ENCODE assay signal across 18 cellular contexts in the genomic region with DNA sequence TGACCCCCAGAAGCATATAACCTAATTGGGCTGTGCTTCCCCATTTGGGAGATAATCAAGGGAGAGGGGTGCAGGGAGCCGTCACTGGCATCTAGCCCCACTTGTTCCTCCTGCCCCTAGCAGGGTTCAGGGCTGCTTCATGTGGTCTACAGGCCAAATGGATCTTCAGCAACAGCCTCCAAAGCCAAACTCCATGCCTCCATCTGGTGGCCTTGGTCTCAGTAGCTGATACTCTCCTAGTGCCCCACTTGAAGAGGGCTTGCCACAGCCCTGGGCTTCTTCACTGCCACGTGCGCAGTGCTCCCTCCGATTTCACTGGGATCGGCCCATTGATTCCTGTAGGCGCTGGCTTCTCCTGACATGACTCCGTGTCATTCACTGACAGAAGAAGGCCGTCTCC.
"Had no signal": no experiment of that assay in that cellular context is flagged by ENCODE, and none has a peak within 500 bp of the region (broad histone marks: within the 10 kb centered on the region; RNA-seq: fewer than 3 reads in every experiment).

No MANE protein-coding gene starts in this region.

- H3K27me3 Mint-ChIP-seq: activated B cell treated with CpG ODN at 0.5 μM for 24 hours; activated naive CD8-positive, alpha-beta T cell treated with anti-CD3 and anti-CD28 coated beads for 36 hours had no signal

- ATAC-seq: activated CD8-positive, alpha-beta T cell treated with anti-CD3 and anti-CD28 coated beads, Interleukin-2, amount 10 ng/mL, durations not matched to agents 7 days and 5 days; activated T-cell treated with anti-CD3 and anti-CD28 coated beads, Interleukin-2, amount 50 U/mL, for 72 hours; natural killer cell had no signal

- H3K4me1 Mint-ChIP-seq: activated B cell treated with CpG ODN at 0.5 μM for 24 hours; activated naive CD8-positive, alpha-beta T cell treated with anti-CD3 and anti-CD28 coated beads for 36 hours; natural killer cell had no signal

- DNase-seq: activated B cell treated with CpG ODN at 0.5 μM for 24 hours; activated CD4-positive, alpha-beta T cell treated with anti-CD3 and anti-CD28 coated beads for 48 hours; activated CD8-positive, alpha-beta memory T cell treated with anti-CD3 and anti-CD28 coated beads, Interleukin-2, amount 50 U/mL, for 4 hours; activated CD8-positive, alpha-beta T cell treated with anti-CD3 and anti-CD28 coated beads, Interleukin-2, amount 10 ng/mL, durations not matched to agents 7 days and 5 days; activated gamma-delta T cell treated with Interleukin-2 at 50 U/mL for 16 hours; activated naive CD8-positive, alpha-beta T cell treated with anti-CD3 and anti-CD28 coated beads for 36 hours; activated T-cell treated with anti-CD3 and anti-CD28 coated beads, Interleukin-2, amount 50 U/mL, for 72 hours; amygdala; cerebellar nuclear complex; effector memory CD4-positive, alpha-beta T cell; foreskin melanocyte; kidney glomerular epithelial cell; mesendoderm; natural killer cell; stimulated activated CD4-positive, alpha-beta T cell treated with anti-CD3 and anti-CD28 coated beads, Interleukin-4, amount 100 ng/mL, for 1 hour; stimulated activated naive CD4-positive, alpha-beta T cell treated with Interleukin-2 at 50 U/mL for 16 hours; substantia nigra; trophoblast cell had no signal

- H3K4me3 Mint-ChIP-seq: activated B cell treated with CpG ODN at 0.5 μM for 24 hours; activated CD8-positive, alpha-beta T cell treated with anti-CD3 and anti-CD28 coated beads, Interleukin-2, amount 10 ng/mL, durations not matched to agents 7 days and 5 days; activated naive CD8-positive, alpha-beta T cell treated with anti-CD3 and anti-CD28 coated beads for 36 hours; activated T-cell treated with anti-CD3 and anti-CD28 coated beads, Interleukin-2, amount 50 U/mL, for 72 hours; natural killer cell had no signal

- H3K36me3 Mint-ChIP-seq: natural killer cell had no signal

- H3K27ac Mint-ChIP-seq: activated B cell treated with CpG ODN at 0.5 μM for 24 hours; activated CD8-positive, alpha-beta T cell treated with anti-CD3 and anti-CD28 coated beads, Interleukin-2, amount 10 ng/mL, durations not matched to agents 7 days and 5 days; activated naive CD8-positive, alpha-beta T cell treated with anti-CD3 and anti-CD28 coated beads for 36 hours; activated T-cell treated with anti-CD3 and anti-CD28 coated beads, Interleukin-2, amount 50 U/mL, for 72 hours; natural killer cell had no signal
